ENCODE assay signal across 2 cellular contexts in genomic region chr11:3959015-3959917, GRCh38.
A peak's percentile ranks its signal among the peaks of the same experiment; 100 is the strongest.
TF ChIP-seq lines count a peak whose summit lies in the region.

No MANE protein-coding gene starts in this region.

TF ChIP-seq in SK-N-SH, 30 proteins besides CTCF, POLR2A, EP300 and RAD21 (continued from another document):
- TF ChIP-seq EZH2phosphoT487 (IDR thresholded peaks at IDR 0.05; ENCODE audit: borderline replicate concordance, low read depth) (no peak), JUND (IDR thresholded peaks at IDR 0.05) (peak; percentile 31; the same call in 1 of the 2 replicates), ELF1 (IDR thresholded peaks at IDR 0.05) (no peak), FOXJ3 (CRISPR knock-in tag; IDR thresholded peaks at IDR 0.05) (no peak), TCF12 (IDR thresholded peaks at IDR 0.05) (0 out of 2 replicates have a peak, but pooled peaks have one; percentile 5), FOSL2 (IDR thresholded peaks at IDR 0.05; ENCODE audit: borderline replicate concordance, low read depth) (peak; percentile 61; the same call in 1 of the 2 replicates), RXRA (IDR thresholded peaks at IDR 0.05; ENCODE audit: borderline replicate concordance, low read depth) (no peak)
- TF ChIP-seq, protein P1, sequence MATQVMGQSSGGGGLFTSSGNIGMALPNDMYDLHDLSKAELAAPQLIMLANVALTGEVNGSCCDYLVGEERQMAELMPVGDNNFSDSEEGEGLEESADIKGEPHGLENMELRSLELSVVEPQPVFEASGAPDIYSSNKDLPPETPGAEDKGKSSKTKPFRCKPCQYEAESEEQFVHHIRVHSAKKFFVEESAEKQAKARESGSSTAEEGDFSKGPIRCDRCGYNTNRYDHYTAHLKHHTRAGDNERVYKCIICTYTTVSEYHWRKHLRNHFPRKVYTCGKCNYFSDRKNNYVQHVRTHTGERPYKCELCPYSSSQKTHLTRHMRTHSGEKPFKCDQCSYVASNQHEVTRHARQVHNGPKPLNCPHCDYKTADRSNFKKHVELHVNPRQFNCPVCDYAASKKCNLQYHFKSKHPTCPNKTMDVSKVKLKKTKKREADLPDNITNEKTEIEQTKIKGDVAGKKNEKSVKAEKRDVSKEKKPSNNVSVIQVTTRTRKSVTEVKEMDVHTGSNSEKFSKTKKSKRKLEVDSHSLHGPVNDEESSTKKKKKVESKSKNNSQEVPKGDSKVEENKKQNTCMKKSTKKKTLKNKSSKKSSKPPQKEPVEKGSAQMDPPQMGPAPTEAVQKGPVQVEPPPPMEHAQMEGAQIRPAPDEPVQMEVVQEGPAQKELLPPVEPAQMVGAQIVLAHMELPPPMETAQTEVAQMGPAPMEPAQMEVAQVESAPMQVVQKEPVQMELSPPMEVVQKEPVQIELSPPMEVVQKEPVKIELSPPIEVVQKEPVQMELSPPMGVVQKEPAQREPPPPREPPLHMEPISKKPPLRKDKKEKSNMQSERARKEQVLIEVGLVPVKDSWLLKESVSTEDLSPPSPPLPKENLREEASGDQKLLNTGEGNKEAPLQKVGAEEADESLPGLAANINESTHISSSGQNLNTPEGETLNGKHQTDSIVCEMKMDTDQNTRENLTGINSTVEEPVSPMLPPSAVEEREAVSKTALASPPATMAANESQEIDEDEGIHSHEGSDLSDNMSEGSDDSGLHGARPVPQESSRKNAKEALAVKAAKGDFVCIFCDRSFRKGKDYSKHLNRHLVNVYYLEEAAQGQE (IDR thresholded peaks at IDR 0.05; ENCODE audit: low read depth, low read length) = no peak
- TF ChIP-seq, protein P2, sequence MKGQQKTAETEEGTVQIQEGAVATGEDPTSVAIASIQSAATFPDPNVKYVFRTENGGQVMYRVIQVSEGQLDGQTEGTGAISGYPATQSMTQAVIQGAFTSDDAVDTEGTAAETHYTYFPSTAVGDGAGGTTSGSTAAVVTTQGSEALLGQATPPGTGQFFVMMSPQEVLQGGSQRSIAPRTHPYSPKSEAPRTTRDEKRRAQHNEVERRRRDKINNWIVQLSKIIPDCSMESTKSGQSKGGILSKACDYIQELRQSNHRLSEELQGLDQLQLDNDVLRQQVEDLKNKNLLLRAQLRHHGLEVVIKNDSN (IDR thresholded peaks at IDR 0.05; ENCODE audit: borderline replicate concordance, low read depth) = no peak

TF ChIP-seq in HepG2, 621 proteins besides CTCF, POLR2A, EP300 and RAD21 (continues in another document):
- TF ChIP-seq HNRNPLL (IDR thresholded peaks at IDR 0.05; ENCODE audit: low read depth, low read length, poor library complexity, severe bottlenecking) = no peak
- TF ChIP-seq TEAD3 (CRISPR knock-in tag; optimal IDR thresholded peaks at IDR 0.05; ENCODE audit: borderline replicate concordance) = no peak
- TF ChIP-seq ZBTB44 (CRISPR knock-in tag; IDR thresholded peaks at IDR 0.05) = no peak
- no peak for TF ChIP-seq ZNF180 (CRISPR knock-in tag; IDR thresholded peaks at IDR 0.05; ENCODE audit: borderline replicate concordance, low read depth)
- TF ChIP-seq ZNF446 (CRISPR knock-in tag; IDR thresholded peaks at IDR 0.05) = no peak
- no peak for TF ChIP-seq MXD3 (CRISPR knock-in tag; IDR thresholded peaks at IDR 0.05)
- TF ChIP-seq, protein P3, sequence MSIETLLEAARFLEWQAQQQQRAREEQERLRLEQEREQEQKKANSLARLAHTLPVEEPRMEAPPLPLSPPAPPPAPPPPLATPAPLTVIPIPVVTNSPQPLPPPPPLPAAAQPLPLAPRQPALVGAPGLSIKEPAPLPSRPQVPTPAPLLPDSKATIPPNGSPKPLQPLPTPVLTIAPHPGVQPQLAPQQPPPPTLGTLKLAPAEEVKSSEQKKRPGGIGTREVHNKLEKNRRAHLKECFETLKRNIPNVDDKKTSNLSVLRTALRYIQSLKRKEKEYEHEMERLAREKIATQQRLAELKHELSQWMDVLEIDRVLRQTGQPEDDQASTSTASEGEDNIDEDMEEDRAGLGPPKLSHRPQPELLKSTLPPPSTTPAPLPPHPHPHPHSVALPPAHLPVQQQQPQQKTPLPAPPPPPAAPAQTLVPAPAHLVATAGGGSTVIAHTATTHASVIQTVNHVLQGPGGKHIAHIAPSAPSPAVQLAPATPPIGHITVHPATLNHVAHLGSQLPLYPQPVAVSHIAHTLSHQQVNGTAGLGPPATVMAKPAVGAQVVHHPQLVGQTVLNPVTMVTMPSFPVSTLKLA (IDR thresholded peaks at IDR 0.05) = no peak
- no peak for TF ChIP-seq GZF1 (CRISPR knock-in tag; IDR thresholded peaks at IDR 0.05)
- TF ChIP-seq ZNF235 (CRISPR knock-in tag; IDR thresholded peaks at IDR 0.05; ENCODE audit: borderline replicate concordance) = no peak
- TF ChIP-seq ZNF891 (CRISPR knock-in tag; IDR thresholded peaks at IDR 0.05) = no peak
- TF ChIP-seq, protein P4, sequence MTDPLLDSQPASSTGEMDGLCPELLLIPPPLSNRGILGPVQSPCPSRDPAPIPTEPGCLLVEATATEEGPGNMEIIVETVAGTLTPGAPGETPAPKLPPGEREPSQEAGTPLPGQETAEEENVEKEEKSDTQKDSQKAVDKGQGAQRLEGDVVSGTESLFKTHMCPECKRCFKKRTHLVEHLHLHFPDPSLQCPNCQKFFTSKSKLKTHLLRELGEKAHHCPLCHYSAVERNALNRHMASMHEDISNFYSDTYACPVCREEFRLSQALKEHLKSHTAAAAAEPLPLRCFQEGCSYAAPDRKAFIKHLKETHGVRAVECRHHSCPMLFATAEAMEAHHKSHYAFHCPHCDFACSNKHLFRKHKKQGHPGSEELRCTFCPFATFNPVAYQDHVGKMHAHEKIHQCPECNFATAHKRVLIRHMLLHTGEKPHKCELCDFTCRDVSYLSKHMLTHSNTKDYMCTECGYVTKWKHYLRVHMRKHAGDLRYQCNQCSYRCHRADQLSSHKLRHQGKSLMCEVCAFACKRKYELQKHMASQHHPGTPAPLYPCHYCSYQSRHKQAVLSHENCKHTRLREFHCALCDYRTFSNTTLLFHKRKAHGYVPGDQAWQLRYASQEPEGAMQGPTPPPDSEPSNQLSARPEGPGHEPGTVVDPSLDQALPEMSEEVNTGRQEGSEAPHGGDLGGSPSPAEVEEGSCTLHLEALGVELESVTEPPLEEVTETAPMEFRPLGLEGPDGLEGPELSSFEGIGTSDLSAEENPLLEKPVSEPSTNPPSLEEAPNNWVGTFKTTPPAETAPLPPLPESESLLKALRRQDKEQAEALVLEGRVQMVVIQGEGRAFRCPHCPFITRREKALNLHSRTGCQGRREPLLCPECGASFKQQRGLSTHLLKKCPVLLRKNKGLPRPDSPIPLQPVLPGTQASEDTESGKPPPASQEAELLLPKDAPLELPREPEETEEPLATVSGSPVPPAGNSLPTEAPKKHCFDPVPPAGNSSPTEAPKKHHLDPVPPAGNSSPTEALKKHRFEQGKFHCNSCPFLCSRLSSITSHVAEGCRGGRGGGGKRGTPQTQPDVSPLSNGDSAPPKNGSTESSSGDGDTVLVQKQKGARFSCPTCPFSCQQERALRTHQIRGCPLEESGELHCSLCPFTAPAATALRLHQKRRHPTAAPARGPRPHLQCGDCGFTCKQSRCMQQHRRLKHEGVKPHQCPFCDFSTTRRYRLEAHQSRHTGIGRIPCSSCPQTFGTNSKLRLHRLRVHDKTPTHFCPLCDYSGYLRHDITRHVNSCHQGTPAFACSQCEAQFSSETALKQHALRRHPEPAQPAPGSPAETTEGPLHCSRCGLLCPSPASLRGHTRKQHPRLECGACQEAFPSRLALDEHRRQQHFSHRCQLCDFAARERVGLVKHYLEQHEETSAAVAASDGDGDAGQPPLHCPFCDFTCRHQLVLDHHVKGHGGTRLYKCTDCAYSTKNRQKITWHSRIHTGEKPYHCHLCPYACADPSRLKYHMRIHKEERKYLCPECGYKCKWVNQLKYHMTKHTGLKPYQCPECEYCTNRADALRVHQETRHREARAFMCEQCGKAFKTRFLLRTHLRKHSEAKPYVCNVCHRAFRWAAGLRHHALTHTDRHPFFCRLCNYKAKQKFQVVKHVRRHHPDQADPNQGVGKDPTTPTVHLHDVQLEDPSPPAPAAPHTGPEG (CRISPR knock-in tag; IDR thresholded peaks at IDR 0.05) = no peak
- TF ChIP-seq ZZZ3 (CRISPR knock-in tag; IDR thresholded peaks at IDR 0.05; ENCODE audit: borderline replicate concordance) = no peak
- TF ChIP-seq ZFY (CRISPR knock-in tag; IDR thresholded peaks at IDR 0.05) = no peak
- TF ChIP-seq HIVEP1 (CRISPR knock-in tag; IDR thresholded peaks at IDR 0.05) = no peak
- no peak for TF ChIP-seq ZNF572 (CRISPR knock-in tag; IDR thresholded peaks at IDR 0.05)
- TF ChIP-seq ZNF691 (CRISPR knock-in tag; IDR thresholded peaks at IDR 0.05; ENCODE audit: borderline replicate concordance, low read depth) = no peak
- no peak for TF ChIP-seq TRIM24 (CRISPR knock-in tag; IDR thresholded peaks at IDR 0.05)
- TF ChIP-seq SMC3 (IDR thresholded peaks at IDR 0.05; ENCODE audit: low read length) = peak; percentile 51; the same call in 1 of the 2 replicates
- TF ChIP-seq NCOA2 (CRISPR knock-in tag; IDR thresholded peaks at IDR 0.05) = peak; percentile 63
- TF ChIP-seq FOXO1 (CRISPR knock-in tag; IDR thresholded peaks at IDR 0.05) = no peak
- no peak for TF ChIP-seq RBFOX2 (IDR thresholded peaks at IDR 0.05; ENCODE audit: low read depth, low read length)
- no peak for TF ChIP-seq ZNF558 (CRISPR knock-in tag; IDR thresholded peaks at IDR 0.05; ENCODE audit: borderline replicate concordance)
- no peak for TF ChIP-seq LCORL (IDR thresholded peaks at IDR 0.05)
- TF ChIP-seq LCORL (CRISPR knock-in tag; IDR thresholded peaks at IDR 0.05) = no peak
- peak; percentile 67 for TF ChIP-seq RXRB (CRISPR knock-in tag; IDR thresholded peaks at IDR 0.05; ENCODE audit: borderline replicate concordance)
- TF ChIP-seq XBP1 (CRISPR knock-in tag; IDR thresholded peaks at IDR 0.05) = no peak
- no peak for TF ChIP-seq ELF3 (CRISPR knock-in tag; IDR thresholded peaks at IDR 0.05)
- TF ChIP-seq KLF13 (CRISPR knock-in tag; IDR thresholded peaks at IDR 0.05) = no peak
- no peak for TF ChIP-seq ETV6 (CRISPR knock-in tag; conservative IDR thresholded peaks at IDR 0.05)
- TF ChIP-seq PRDM10 (CRISPR knock-in tag; IDR thresholded peaks at IDR 0.05; ENCODE audit: low read depth) = no peak
